8 cellular contexts compared by ENCODE assay signal in the genomic region with DNA sequence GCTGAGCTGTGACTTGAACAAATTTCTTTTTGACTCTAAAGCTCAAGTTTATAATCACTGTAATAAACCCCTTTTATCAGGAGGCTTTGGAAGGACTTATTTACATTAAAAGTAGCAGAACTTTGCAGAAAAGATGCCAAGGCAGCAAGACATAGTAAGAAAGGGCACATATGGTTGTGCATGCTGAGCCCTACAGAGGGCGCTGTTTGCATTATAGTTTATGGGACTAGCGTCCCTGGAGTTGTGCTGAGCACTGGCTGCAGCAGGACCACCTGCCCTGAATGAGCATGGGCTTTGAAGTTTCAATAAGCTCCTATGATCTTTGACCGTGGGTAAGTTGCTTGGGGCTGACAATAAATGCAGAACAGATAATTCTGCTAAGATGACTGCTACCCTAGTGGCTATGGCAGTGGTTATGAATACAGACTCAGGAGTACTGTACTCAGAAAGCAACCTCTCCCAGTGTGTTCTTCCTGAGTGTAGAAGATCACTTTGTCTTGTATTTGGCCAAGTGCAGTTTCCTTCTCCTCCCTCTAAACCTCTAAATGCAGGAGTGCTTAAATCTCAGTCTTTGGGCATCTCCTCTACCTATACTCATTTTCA. TPM values are rescaled to one million over a fixed set of nuclear protein-coding genes. Genes with fewer than 3 reads are reported as not detected.
A peak's percentile ranks its signal among the peaks of the same experiment; 100 is the strongest.
DNase-seq lines count a peak whose midpoint lies in the region; ATAC-seq and TF ChIP-seq lines count a peak whose summit lies in the region.

No MANE protein-coding gene starts in this region.

- H3K9me3 ChIP-seq in psoas muscle = no peaks in the 10 kb centered on the region
- H3K9me3 ChIP-seq in gastroesophageal sphincter = no peaks in the 10 kb centered on the region

- H3K4me1 ChIP-seq in psoas muscle (no peaks in the 10 kb centered on the region), gastroesophageal sphincter (no peaks in the 10 kb centered on the region)

- no peaks in the 10 kb centered on the region for H3K36me3 ChIP-seq in psoas muscle (ENCODE audit: insufficient read depth in 1 of 2, low read depth in 1 of 2)
- no peaks in the 10 kb centered on the region for H3K36me3 ChIP-seq in gastroesophageal sphincter

- DNase-seq in AG10803 (ENCODE audit: low read depth) = no peak
- DNase-seq in NCI-H69 (lab: John Stamatoyannopoulos, UW) = peak; percentile 67
- peak; percentile 68 for DNase-seq in ecto neural progenitor cell (ENCODE audit: low spot score)
- DNase-seq in psoas muscle = no peak
- no peak for DNase-seq in effector CD4-positive, alpha-beta T cell

- no peak for TF ChIP-seq POLR2A in gastroesophageal sphincter (IDR thresholded peaks at IDR 0.05)

- WGBS in psoas muscle, 3 donors = 35 to 40% (median 38%) methylated on average over 3 of the region's 3 CpGs
- WGBS in gastroesophageal sphincter (ENCODE audit: low coverage in 1 of 2), 2 donors = 20% methylated on average over 2 of the region's 3 CpGs; no CpG with 5 or more reads in 1 of the 2 donors

- TF ChIP-seq CTCF in AG10803 (conservative IDR thresholded peaks at IDR 0.05; ENCODE audit: low read length) (peak; percentile 32), psoas muscle (IDR thresholded peaks at IDR 0.05) (peak; percentile 14), gastroesophageal sphincter (IDR thresholded peaks at IDR 0.05) (peak in 1 of 4 experiments; percentile 9)

- intact Hi-C loops in psoas muscle (cut with DNase I) = no loop called here

- H3K4me3 ChIP-seq in AG10803 (ENCODE audit: low read length) = no peak overlapping the region
- no peak overlapping the region for H3K4me3 ChIP-seq in psoas muscle
- no peak overlapping the region for H3K4me3 ChIP-seq in gastroesophageal sphincter

- TF ChIP-seq EP300 in gastroesophageal sphincter (IDR thresholded peaks at IDR 0.05) = no peak

- H3K27me3 ChIP-seq in psoas muscle (ENCODE audit: insufficient read depth in 3 of 3, low read length in 2 of 3) = peaks cover 0 to 2% (median 0%) of the 10 kb centered on the region in 3 donors
- peaks cover 9% of the 10 kb centered on the region for H3K27me3 ChIP-seq in gastroesophageal sphincter

- H3K27ac ChIP-seq in psoas muscle (no peak overlapping the region), gastroesophageal sphincter (no peak overlapping the region)

- peak; percentile 51 for ATAC-seq in GM18511 (IDR thresholded peaks at IDR 0.05; ENCODE audit: unreplicated experiment)
- ATAC-seq in psoas muscle = peak in 1 of 4 donors; percentile 51
- ATAC-seq in HG03521 (IDR thresholded peaks at IDR 0.05; ENCODE audit: unreplicated experiment) = no peak
- no peak for ATAC-seq in gastroesophageal sphincter

RNA-seq across cellular contexts. Expression of a gene that starts 45.4 kb away (rescaled TPM):
- total RNA-seq in psoas muscle = 10 to 100 TPM; 12.1 to 19.3 (median 15.1) TPM
- polyA plus RNA-seq in psoas muscle = 10 to 100 TPM in 1 of 3 donors, 1 to 10 TPM in 2; 8.4 to 19.3 (median 9.2) TPM
- total RNA-seq in gastroesophageal sphincter = 10 to 100 TPM; 23.0 to 39.9 (median 33.7) TPM

Comparison
In these comparisons a context has a peak if more than half of its experiments do, and no peak if none do; other contexts are left out.
1. DNase-seq: peak in NCI-H69 (single experiment) and ecto neural progenitor cell (single experiment); none in AG10803 (single experiment), psoas muscle (0 of 2) and effector CD4-positive, alpha-beta T cell (single experiment).